34 cellular contexts compared by ENCODE assay signal in genomic region chr12:85759217-85759616, GRCh38.
"Had no signal": no experiment of that assay in that cellular context is flagged by ENCODE, and none has a peak within 500 bp of the region (broad histone marks: within the 10 kb centered on the region; RNA-seq: fewer than 3 reads in every experiment).

No MANE protein-coding gene starts in this region.

- H3K27me3 Mint-ChIP-seq: activated B cell treated with CpG ODN at 0.5 μM for 24 hours; activated CD4-positive, alpha-beta memory T cell treated with anti-CD3 and anti-CD28 coated beads for 36 hours; activated CD4-positive, alpha-beta T cell treated with anti-CD3 and anti-CD28 coated beads, Interleukin-2, amount 10 ng/mL, durations not matched to agents 24 days and 14 days; activated CD8-positive, alpha-beta T cell treated with anti-CD3 and anti-CD28 coated beads for 36 hours; activated naive CD8-positive, alpha-beta T cell treated with anti-CD3 and anti-CD28 coated beads for 36 hours; activated T-helper 17 cell treated with anti-CD3 and anti-CD28 coated beads, Interleukin-2, amount 50 U/mL, for 72 hours had no signal

- ATAC-seq: activated CD8-positive, alpha-beta T cell treated with anti-CD3 and anti-CD28 coated beads for 36 hours; activated naive CD4-positive, alpha-beta T cell treated with anti-CD3 and anti-CD28 coated beads, Interleukin-2, amount 50 U/mL, for 72 hours; activated T-cell treated with anti-CD3 and anti-CD28 coated beads, Interleukin-2, amount 50 U/mL, for 4 hours; activated T-cell treated with anti-CD3 and anti-CD28 coated beads, Interleukin-2, amount 50 U/mL, for 72 hours; activated T-helper 17 cell treated with anti-CD3 and anti-CD28 coated beads, Interleukin-2, amount 50 U/mL, for 72 hours; body of pancreas had no signal

- DNase-seq: activated B cell treated with CpG ODN at 0.5 μM for 24 hours; activated CD4-positive, alpha-beta memory T cell treated with anti-CD3 and anti-CD28 coated beads for 36 hours; activated CD4-positive, alpha-beta T cell treated with anti-CD3 and anti-CD28 coated beads for 4 hours; activated CD4-positive, alpha-beta T cell treated with anti-CD3 and anti-CD28 coated beads, Interleukin-2, amount 10 ng/mL, durations not matched to agents 24 days and 14 days; activated CD4-positive, alpha-beta T cell treated with anti-CD3 and anti-CD28 coated beads, Interleukin-2, amount 50 U/mL, for 1 hour; activated CD4-positive, alpha-beta T cell treated with anti-CD3 and anti-CD28 coated beads, Interleukin-2, amount 50 U/mL, for 4 hours; activated CD4-positive, CD25-positive, alpha-beta regulatory T cell treated with anti-CD3 and anti-CD28 coated beads, Interleukin-2, amount 50 U/mL, for 72 hours; activated CD8-positive, alpha-beta memory T cell treated with anti-CD3 and anti-CD28 coated beads, Interleukin-2, amount 50 U/mL, for 4 hours; activated CD8-positive, alpha-beta T cell treated with anti-CD3 and anti-CD28 coated beads for 36 hours; activated effector memory CD4-positive, alpha-beta T cell treated with anti-CD3 and anti-CD28 coated beads, Interleukin-2, amount 50 U/mL, for 16 hours; activated gamma-delta T cell treated with Interleukin-2 at 50 U/mL for 16 hours; activated naive CD4-positive, alpha-beta T cell; activated naive CD4-positive, alpha-beta T cell treated with anti-CD3 and anti-CD28 coated beads for 36 hours; activated naive CD4-positive, alpha-beta T cell treated with anti-CD3 and anti-CD28 coated beads, Interleukin-2, amount 50 U/mL, for 16 hours; activated naive CD8-positive, alpha-beta T cell treated with anti-CD3 and anti-CD28 coated beads for 36 hours; activated T-cell treated with anti-CD3 and anti-CD28 coated beads for 4 hours; activated T-cell treated with anti-CD3 and anti-CD28 coated beads, Interleukin-2, amount 50 U/mL, for 1 hour; activated T-cell treated with anti-CD3 and anti-CD28 coated beads, Interleukin-2, amount 50 U/mL, for 4 hours; activated T-cell treated with anti-CD3 and anti-CD28 coated beads, Interleukin-2, amount 50 U/mL, for 72 hours; adrenal gland; amniotic stem cell; aorta; body of pancreas; brain microvascular endothelial cell; central memory CD4-positive, alpha-beta T cell; T-helper 2 cell; T-helper 9 cell had no signal

- H3K4me1 Mint-ChIP-seq: activated B cell treated with CpG ODN at 0.5 μM for 24 hours; activated CD4-positive, alpha-beta T cell treated with anti-CD3 and anti-CD28 coated beads, Interleukin-2, amount 10 ng/mL, durations not matched to agents 24 days and 14 days; activated naive CD8-positive, alpha-beta T cell treated with anti-CD3 and anti-CD28 coated beads for 36 hours; activated T-helper 17 cell treated with anti-CD3 and anti-CD28 coated beads, Interleukin-2, amount 50 U/mL, for 72 hours had no signal

- H3K9me3 ChIP-seq: adrenal gland, body of pancreas had no signal

- H3K4me3 Mint-ChIP-seq: activated B cell treated with CpG ODN at 0.5 μM for 24 hours; activated CD4-positive, alpha-beta memory T cell treated with anti-CD3 and anti-CD28 coated beads for 36 hours; activated CD4-positive, alpha-beta T cell treated with anti-CD3 and anti-CD28 coated beads, Interleukin-2, amount 10 ng/mL, durations not matched to agents 24 days and 14 days; activated CD8-positive, alpha-beta T cell treated with anti-CD3 and anti-CD28 coated beads for 36 hours; activated naive CD4-positive, alpha-beta T cell treated with anti-CD3 and anti-CD28 coated beads for 36 hours; activated naive CD8-positive, alpha-beta T cell treated with anti-CD3 and anti-CD28 coated beads for 36 hours; activated T-cell treated with anti-CD3 and anti-CD28 coated beads, Interleukin-2, amount 50 U/mL, for 4 hours; activated T-cell treated with anti-CD3 and anti-CD28 coated beads, Interleukin-2, amount 50 U/mL, for 72 hours; activated T-helper 1 cell treated with anti-CD3 and anti-CD28 coated beads, Interleukin-12 subunit alpha, Interleukin-12 subunit beta, Interleukin-2, Interleukin-4 antibody, amounts not matched to agents 30 ng/mL and 10 ng/mL and 1 ng/mL, durations not matched to agents 14 hours and 24 hours and 36 hours; activated T-helper 17 cell treated with anti-CD3 and anti-CD28 coated beads, Interleukin-2, amount 50 U/mL, for 72 hours; T-helper 1 cell treated with Interleukin-12 subunit alpha and Interleukin-12 subunit beta and Interleukin-4 antibody, amounts not matched to agents 30 μg/mL and 1 μg/mL, for 36 hours; T-helper 2 cell treated with Interferon-gamma antibody and Interleukin-4, amounts not matched to agents 5 μg/mL and 100 μg/mL, for 36 hours had no signal

- H3K27ac Mint-ChIP-seq: activated B cell treated with CpG ODN at 0.5 μM for 24 hours; activated CD4-positive, alpha-beta memory T cell treated with anti-CD3 and anti-CD28 coated beads for 36 hours; activated CD4-positive, alpha-beta T cell treated with anti-CD3 and anti-CD28 coated beads, Interleukin-2, amount 10 ng/mL, durations not matched to agents 24 days and 14 days; activated CD8-positive, alpha-beta T cell treated with anti-CD3 and anti-CD28 coated beads for 36 hours; activated naive CD4-positive, alpha-beta T cell treated with anti-CD3 and anti-CD28 coated beads for 36 hours; activated naive CD4-positive, alpha-beta T cell treated with anti-CD3 and anti-CD28 coated beads, Interleukin-2, amount 50 U/mL, for 72 hours; activated naive CD8-positive, alpha-beta T cell treated with anti-CD3 and anti-CD28 coated beads for 36 hours; activated T-cell treated with anti-CD3 and anti-CD28 coated beads, Interleukin-2, amount 50 U/mL, for 72 hours; activated T-helper 1 cell treated with anti-CD3 and anti-CD28 coated beads, Interleukin-12 subunit alpha, Interleukin-12 subunit beta, Interleukin-2, Interleukin-4 antibody, amounts not matched to agents 30 ng/mL and 10 ng/mL and 1 ng/mL, durations not matched to agents 14 hours and 24 hours and 36 hours; activated T-helper 17 cell treated with anti-CD3 and anti-CD28 coated beads, Interleukin-2, amount 50 U/mL, for 72 hours; T-helper 1 cell treated with Interleukin-12 subunit alpha and Interleukin-12 subunit beta and Interleukin-4 antibody, amounts not matched to agents 30 μg/mL and 1 μg/mL, for 36 hours; T-helper 2 cell treated with Interferon-gamma antibody and Interleukin-4, amounts not matched to agents 5 μg/mL and 100 μg/mL, for 36 hours had no signal

- H3K27me3 ChIP-seq: adrenal gland, body of pancreas, brain microvascular endothelial cell, breast epithelium had no signal

- H3K4me3 ChIP-seq: adrenal gland, body of pancreas, breast epithelium had no signal

- H3K4me1 ChIP-seq: adrenal gland, body of pancreas, breast epithelium had no signal

- H3K27ac ChIP-seq: adrenal gland, body of pancreas, brain microvascular endothelial cell, breast epithelium, VCaP had no signal

- H3K36me3 Mint-ChIP-seq: activated CD4-positive, alpha-beta memory T cell treated with anti-CD3 and anti-CD28 coated beads for 36 hours; activated naive CD8-positive, alpha-beta T cell treated with anti-CD3 and anti-CD28 coated beads for 36 hours had no signal

- H3K36me3 ChIP-seq: adrenal gland, brain microvascular endothelial cell, breast epithelium had no signal
